Comparison of ENCODE assay signal across 2 cellular contexts in the genomic region with DNA sequence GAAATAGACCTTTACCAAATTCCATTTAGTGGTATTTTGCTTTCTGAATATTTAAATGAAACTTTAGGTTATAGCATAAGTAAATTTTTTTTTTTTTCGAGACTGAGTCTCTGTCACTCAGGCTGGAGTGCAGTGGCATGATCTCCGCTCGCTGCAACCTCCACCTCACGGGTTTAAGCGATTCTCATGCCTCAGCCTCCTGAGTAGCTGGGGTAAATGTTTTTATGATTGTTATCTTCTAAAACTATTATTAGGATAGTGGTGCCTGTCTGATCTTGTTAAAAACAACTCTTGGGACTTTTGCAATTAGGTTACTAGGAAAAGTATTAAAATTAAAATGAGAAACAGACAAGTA.
TF ChIP-seq lines count a peak whose summit lies in the region.

No MANE protein-coding gene starts in this region.

TF ChIP-seq in GM23338, 12 proteins besides CTCF, POLR2A, EP300 and RAD21 (continues in another document):
- TF ChIP-seq NANOG (IDR thresholded peaks at IDR 0.05; ENCODE audit: borderline replicate concordance) (no peak), POLR2AphosphoS5 (IDR thresholded peaks at IDR 0.05; ENCODE audit: low read depth) (no peak), ZNF462 (CRISPR knock-in tag; IDR thresholded peaks at IDR 0.05) (no peak), ETS1 (IDR thresholded peaks at IDR 0.05) (no peak), EZH2phosphoT487 (IDR thresholded peaks at IDR 0.05; ENCODE audit: unreplicated experiment) (no peak), EZH2 (IDR thresholded peaks at IDR 0.05; ENCODE audit: low read depth, unreplicated experiment) (no peak), ZNF331 (CRISPR knock-in tag; IDR thresholded peaks at IDR 0.05; ENCODE audit: low read depth) (no peak), STAT1 (IDR thresholded peaks at IDR 0.05; ENCODE audit: unreplicated experiment) (no peak), ZNF114 (CRISPR knock-in tag; IDR thresholded peaks at IDR 0.05) (no peak), REST (IDR thresholded peaks at IDR 0.05; ENCODE audit: unreplicated experiment) (no peak)

TF ChIP-seq in GM12878, 131 proteins besides CTCF, POLR2A, EP300 and RAD21:
- TF ChIP-seq RAD51 (IDR thresholded peaks at IDR 0.05) (no peak), HDAC6 (IDR thresholded peaks at IDR 0.05; ENCODE audit: unreplicated experiment) (no peak), RCOR1 (conservative IDR thresholded peaks at IDR 0.05; ENCODE audit: low read depth, low read length) (no peak), TCF3 (IDR thresholded peaks at IDR 0.05; ENCODE audit: borderline replicate concordance, insufficient read depth, low read depth, low read length) (no peak), POLR2AphosphoS5 (IDR thresholded peaks at IDR 0.05; ENCODE audit: low read length) (no peak), IRF3 (IDR thresholded peaks at IDR 0.05) (no peak), HDAC2 (IDR thresholded peaks at IDR 0.05) (no peak), SIN3A (IDR thresholded peaks at IDR 0.05; ENCODE audit: low read depth, low read length) (no peak), MEF2A (IDR thresholded peaks at IDR 0.05; ENCODE audit: insufficient read depth, low read depth, low read length) (no peak), NBN (IDR thresholded peaks at IDR 0.05) (no peak), REST (IDR thresholded peaks at IDR 0.05; ENCODE audit: low read depth, low read length) (no peak), PBX3 (IDR thresholded peaks at IDR 0.05; ENCODE audit: insufficient replicate concordance, low read depth, low read length) (no peak), CREM (IDR thresholded peaks at IDR 0.05; ENCODE audit: low read depth) (no peak), PML (IDR thresholded peaks at IDR 0.05; ENCODE audit: low read length) (no peak), HDGF (IDR thresholded peaks at IDR 0.05) (no peak), EZH2 (IDR thresholded peaks at IDR 0.05; ENCODE audit: borderline replicate concordance, control insufficient read depth, low read depth, low read length) (no peak), SREBF1 (IDR thresholded peaks at IDR 0.05; ENCODE audit: low read length) (no peak), TCF12 (IDR thresholded peaks at IDR 0.05; ENCODE audit: low read depth, low read length) (no peak), SUZ12 (IDR thresholded peaks at IDR 0.05; ENCODE audit: unreplicated experiment) (no peak)
